Comparison of ENCODE assay signal across 23 cellular contexts in the genomic region with DNA sequence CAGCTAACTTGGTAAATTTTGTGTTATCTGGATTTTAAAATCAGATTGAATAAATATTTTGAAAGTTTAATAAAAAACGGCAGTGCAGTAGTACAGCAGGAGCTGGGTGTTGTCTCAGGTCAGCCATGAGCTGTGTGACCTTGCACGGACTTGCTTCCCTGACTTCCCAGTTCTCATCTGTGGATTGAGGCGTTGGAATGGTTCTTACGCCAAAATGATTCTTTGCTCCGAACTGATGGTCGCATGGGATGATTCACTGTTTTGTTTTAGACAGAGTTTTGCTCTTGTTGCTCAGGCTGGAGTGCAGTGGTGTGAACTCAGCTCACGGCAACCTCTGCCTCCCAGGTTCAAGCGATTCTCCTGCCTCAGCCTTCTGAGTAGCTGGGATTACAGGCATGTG.
"Had no signal": no experiment of that assay in that cellular context is flagged by ENCODE, and none has a peak within 500 bp of the region (broad histone marks: within the 10 kb centered on the region; RNA-seq: fewer than 3 reads in every experiment).

No MANE protein-coding gene starts in this region.

- H3K4me1 ChIP-seq: ascending aorta, breast epithelium had no signal

- H3K36me3 ChIP-seq: ascending aorta, breast epithelium had no signal

- H3K27ac ChIP-seq: ascending aorta, body of pancreas had no signal

- DNase-seq: activated CD4-positive, alpha-beta memory T cell treated with anti-CD3 and anti-CD28 coated beads, Interleukin-2, amount 10 ng/mL, durations not matched to agents 7 days and 5 days; activated CD4-positive, alpha-beta T cell treated with anti-CD3 and anti-CD28 coated beads for 4 hours; activated gamma-delta T cell; activated naive CD4-positive, alpha-beta T cell treated with Interleukin-2 at 50 U/mL for 16 hours; activated naive CD8-positive, alpha-beta T cell treated with anti-CD3 and anti-CD28 coated beads, Interleukin-2, amount 10 ng/mL, durations not matched to agents 7 days and 5 days; activated T-cell treated with anti-CD3 and anti-CD28 coated beads, Interleukin-2, amount 50 U/mL, for 24 hours; amygdala; body of pancreas; NCI-H1105; NCI-H1417 treated with DMSO at 0.1 percent for 48 hours; NCI-H1930; NCI-H2081 treated with DMSO at 0.1 percent for 48 hours; NCI-H345; NCI-H524 treated with DMSO at 0.1 percent for 48 hours; SIG-M5; T-cell had no signal

- H3K9me3 ChIP-seq: ascending aorta, body of pancreas, breast epithelium had no signal

- ATAC-seq: activated CD4-positive, CD25-positive, alpha-beta regulatory T cell treated with anti-CD3 and anti-CD28 coated beads, Interleukin-2, amount 50 U/mL, for 24 hours; body of pancreas; K562; Panc1; SK-N-SH treated with all-trans-retinoic acid at 6 μM for 48 hours; T-cell; WTC11 had no signal

- H3K27me3 ChIP-seq: ascending aorta, body of pancreas, breast epithelium had no signal

- H3K4me3 ChIP-seq: ascending aorta, body of pancreas, breast epithelium, K562 had no signal
